26 cellular contexts compared by ENCODE assay signal in genomic region chr19:2759965-2760364, GRCh38. TPM values are rescaled to one million over a fixed set of nuclear protein-coding genes. Genes with fewer than 3 reads are reported as not detected.
"Had no signal": no experiment of that assay in that cellular context is flagged by ENCODE, and none has a peak within 500 bp of the region (broad histone marks: within the 10 kb centered on the region; RNA-seq: fewer than 3 reads in every experiment).

No MANE protein-coding gene starts in this region.

- H3K27ac ChIP-seq: breast epithelium, SK-N-MC had no signal

- H3K27me3 ChIP-seq: breast epithelium had no signal

- H3K4me1 ChIP-seq: breast epithelium had no signal

- ATAC-seq: activated CD4-positive, CD25-positive, alpha-beta regulatory T cell treated with anti-CD3 and anti-CD28 coated beads, Interleukin-2, amount 50 U/mL, for 24 hours; activated CD8-positive, alpha-beta T cell treated with anti-CD3 and anti-CD28 coated beads for 36 hours; Panc1; Right ventricle myocardium inferior had no signal

- H3K4me3 Mint-ChIP-seq: activated CD8-positive, alpha-beta T cell treated with anti-CD3 and anti-CD28 coated beads for 36 hours; activated naive CD4-positive, alpha-beta T cell treated with anti-CD3 and anti-CD28 coated beads, Interleukin-2, amount 50 U/mL, for 24 hours; activated T-cell treated with anti-CD3 and anti-CD28 coated beads, Interleukin-2, amount 50 U/mL, for 72 hours; T-helper 2 cell treated with Interferon-gamma antibody and Interleukin-4, amounts not matched to agents 5 μg/mL and 100 μg/mL, for 36 hours had no signal

- H3K36me3 ChIP-seq: breast epithelium had no signal

- DNase-seq: activated CD4-positive, alpha-beta T cell treated with anti-CD3 and anti-CD28 coated beads for 4 hours; activated CD8-positive, alpha-beta memory T cell treated with anti-CD3 and anti-CD28 coated beads, Interleukin-2, amount 50 U/mL, for 4 hours; activated gamma-delta T cell treated with Interleukin-2 at 50 U/mL for 16 hours; activated T-cell treated with anti-CD3 and anti-CD28 coated beads, Interleukin-2, amount 50 U/mL, for 72 hours; aorta; caudate nucleus; Kasumi-1; NCI-H1105 treated with DMSO at 0.1 percent for 48 hours; NCI-H1436 treated with DMSO at 0.1 percent for 48 hours; NCI-H187; NCI-H2081; NCI-H510A treated with DMSO at 0.1 percent for 48 hours; NCI-H69; NK-92 treated with Interleukin-12 subunit alpha and Interleukin-12 subunit beta, amount 100 ng/mL, for 24 hours; OCI-M1; RPMI8226 had no signal

- H3K9me3 ChIP-seq: breast epithelium had no signal

- H3K27ac Mint-ChIP-seq: activated CD8-positive, alpha-beta T cell treated with anti-CD3 and anti-CD28 coated beads for 36 hours; activated naive CD4-positive, alpha-beta T cell treated with anti-CD3 and anti-CD28 coated beads, Interleukin-2, amount 50 U/mL, for 24 hours; activated T-cell treated with anti-CD3 and anti-CD28 coated beads, Interleukin-2, amount 50 U/mL, for 72 hours; activated T-helper 2 cell treated with anti-CD3 and anti-CD28 coated beads, Interferon-gamma antibody, Interleukin-2, Interleukin-4, amounts not matched to agents 10 μg/mL and 5 μg/mL and 100 μg/mL, durations not matched to agents 14 hours and 24 hours and 36 hours; T-helper 2 cell treated with Interferon-gamma antibody and Interleukin-4, amounts not matched to agents 5 μg/mL and 100 μg/mL, for 36 hours had no signal

- H3K4me1 Mint-ChIP-seq: activated naive CD4-positive, alpha-beta T cell treated with anti-CD3 and anti-CD28 coated beads, Interleukin-2, amount 50 U/mL, for 24 hours had no signal

- H3K27me3 Mint-ChIP-seq: activated CD8-positive, alpha-beta T cell treated with anti-CD3 and anti-CD28 coated beads for 36 hours; activated naive CD4-positive, alpha-beta T cell treated with anti-CD3 and anti-CD28 coated beads, Interleukin-2, amount 50 U/mL, for 24 hours had no signal

- H3K9me3 Mint-ChIP-seq: activated CD8-positive, alpha-beta T cell treated with anti-CD3 and anti-CD28 coated beads for 36 hours; activated naive CD4-positive, alpha-beta T cell treated with anti-CD3 and anti-CD28 coated beads, Interleukin-2, amount 50 U/mL, for 24 hours; activated T-cell treated with anti-CD3 and anti-CD28 coated beads, Interleukin-2, amount 50 U/mL, for 72 hours; activated T-helper 2 cell treated with anti-CD3 and anti-CD28 coated beads, Interferon-gamma antibody, Interleukin-2, Interleukin-4, amounts not matched to agents 10 μg/mL and 5 μg/mL and 100 μg/mL, durations not matched to agents 14 hours and 24 hours and 36 hours; T-helper 2 cell treated with Interferon-gamma antibody and Interleukin-4, amounts not matched to agents 5 μg/mL and 100 μg/mL, for 36 hours had no signal

- H3K4me3 ChIP-seq: breast epithelium, SK-N-MC had no signal

RNA-seq across cellular contexts. Expression of gene DIRAS1, which starts 38.8 kb away (rescaled TPM):
- total RNA-seq: T-helper 1 cell treated with Interleukin-12 subunit alpha and Interleukin-12 subunit beta and Interleukin-4 antibody, amounts not matched to agents 30 ng/mL and 1 ng/mL, for 36 hours had no signal
